In the genomic region with DNA sequence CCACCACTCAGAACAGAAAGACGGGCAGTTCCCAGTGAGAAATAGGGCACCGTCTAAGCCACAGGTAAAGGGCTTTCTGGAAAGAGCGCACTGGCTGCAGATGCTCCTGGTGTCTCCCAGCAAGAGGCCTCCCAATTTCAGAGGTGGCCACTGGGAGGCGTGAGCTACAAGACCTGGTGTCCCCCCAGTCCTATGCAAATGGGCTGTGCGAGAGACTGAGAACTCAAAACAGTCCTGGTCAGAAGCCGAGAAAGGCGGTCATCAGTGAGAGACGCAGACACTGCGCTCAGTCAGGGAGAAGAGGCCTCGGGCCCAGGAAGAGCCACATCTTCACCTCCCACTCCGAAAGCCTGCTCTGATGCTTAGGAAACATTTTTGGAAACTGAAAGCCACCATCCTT, we compare ENCODE assay signal across 11 cellular contexts.
DNase-seq lines count a peak whose midpoint lies in the region; ATAC-seq and TF ChIP-seq lines count a peak whose summit lies in the region.
"Had no signal": no experiment of that assay in that cellular context is flagged by ENCODE, and none has a peak within 500 bp of the region (broad histone marks: within the 10 kb centered on the region; RNA-seq: fewer than 3 reads in every experiment).

No MANE protein-coding gene starts in this region.

- intact Hi-C loops in stomach (cut with DNase I; ENCODE audit: low total_unique reads): no loop called here

- H4K20me1 ChIP-seq in BLaER1 treated with 17β-estradiol and CSF1 and Interleukin-3, amounts not matched to agents 10 nM and 100 nM: peaks cover 0 to 58% (median 19%) of the 10 kb centered on the region in 11 experiments; a peak in 14 of 22 replicates

- peak overlapping the region; percentile 67 to 88 (median 84) for H3K4me2 ChIP-seq in BLaER1 treated with 17β-estradiol and CSF1 and Interleukin-3, amounts not matched to agents 10 nM and 100 nM

- no peak for TF ChIP-seq EP300 in stomach (IDR thresholded peaks at IDR 0.05)

- peak overlapping the region in 1 of 10 experiments; percentile 18; a peak in 1 of 20 replicates for H3K4me3 ChIP-seq in BLaER1 treated with 17β-estradiol and CSF1 and Interleukin-3, amounts not matched to agents 10 nM and 100 nM
- H3K4me3 ChIP-seq in NT2/D1 (ENCODE audit: insufficient read length, low read depth) (no peak overlapping the region), fibroblast of mammary gland (ENCODE audit: control insufficient read depth, low read depth, low read length) (no peak overlapping the region), stomach (no peak overlapping the region)
- H3K4me3 ChIP-seq: heart right ventricle had no signal

- no peak for TF ChIP-seq POLR2A in stomach (IDR thresholded peaks at IDR 0.05)

- 92 to 99% (median 96%) methylated on average over 11 of the region's 11 CpGs for WGBS in stomach, 5 donors

- H3K9ac ChIP-seq in BLaER1 treated with 17β-estradiol and CSF1 and Interleukin-3, amounts not matched to agents 10 nM and 100 nM: peak overlapping the region in 6 of 11 experiments; percentile 1 to 52 (median 19); a peak in 5 of 22 replicates
- H3K9ac ChIP-seq in NT2/D1 (ENCODE audit: insufficient read length, low read depth): no peak overlapping the region

- peaks cover 0 to 4% (median 0%) of the 10 kb centered on the region in 11 experiments; a peak in 1 of 22 replicates for H3K9me3 ChIP-seq in BLaER1 treated with 17β-estradiol and CSF1 and Interleukin-3, amounts not matched to agents 10 nM and 100 nM (replicated peaks in 1 of 11)
- H3K9me3 ChIP-seq in NT2/D1 (ENCODE audit: insufficient read depth, low read length) (peaks cover 6% of the 10 kb centered on the region; the same call in 1 of the 2 replicates), stomach (no peaks in the 10 kb centered on the region)
- H3K9me3 ChIP-seq: heart right ventricle had no signal

- no peak for DNase-seq in GM13977 (ENCODE audit: low spot score)
- peak; percentile 50 for DNase-seq in NT2/D1 (ENCODE audit: low read depth, low spot score)
- DNase-seq in fibroblast of mammary gland (ENCODE audit: low read depth): peak; percentile 7
- DNase-seq in cortex of kidney (lab: John Stamatoyannopoulos, UW): no peak
- no peak for DNase-seq in stomach
- DNase-seq: heart right ventricle, HFFc6, T-helper 1 cell had no signal

- TF ChIP-seq CTCF in GM13977 (IDR thresholded peaks at IDR 0.05; ENCODE audit: extremely low read depth, insufficient read depth, missing control alignments) (peak; percentile 31), fibroblast of mammary gland (conservative IDR thresholded peaks at IDR 0.05; ENCODE audit: control insufficient read depth, insufficient read depth, low read depth, low read length) (no peak), stomach (IDR thresholded peaks at IDR 0.05) (no peak)

- H3K27ac ChIP-seq in BLaER1 treated with 17β-estradiol and CSF1 and Interleukin-3, amounts not matched to agents 10 nM and 100 nM: peak overlapping the region in 3 of 11 experiments; percentile 6 to 54 (median 45); a peak in 2 of 22 replicates
- no peak overlapping the region for H3K27ac ChIP-seq in stomach
- H3K27ac ChIP-seq: heart right ventricle had no signal

- in situ Hi-C loops in GM13977 (cut with MboI; ENCODE audit: low pct_unique_long_range_greater_than_20kb, low sequenced_read_pairs, unreplicated experiment): no loop called here

- peaks cover 0 to 39% (median 14%) of the 10 kb centered on the region in 11 experiments; a peak in 15 of 22 replicates for H3K36me3 ChIP-seq in BLaER1 treated with 17β-estradiol and CSF1 and Interleukin-3, amounts not matched to agents 10 nM and 100 nM
- H3K36me3 ChIP-seq in NT2/D1 (ENCODE audit: insufficient read depth, insufficient read length, low read length) (peaks cover 23% of the 10 kb centered on the region), stomach (peaks cover 0 to 36% (median 31%) of the 10 kb centered on the region in 4 donors)

- peaks cover 53 to 64% (median 58%) of the 10 kb centered on the region in 10 experiments for H3K4me1 ChIP-seq in BLaER1 treated with 17β-estradiol and CSF1 and Interleukin-3, amounts not matched to agents 10 nM and 100 nM
- H3K4me1 ChIP-seq in NT2/D1 (ENCODE audit: insufficient read depth, insufficient read length): peaks cover 9% of the 10 kb centered on the region
- H3K4me1 ChIP-seq in stomach: no peaks in the 10 kb centered on the region

- ATAC-seq in HG02973 (IDR thresholded peaks at IDR 0.05; ENCODE audit: unreplicated experiment): no peak
- ATAC-seq in HG02840 (IDR thresholded peaks at IDR 0.05; ENCODE audit: low FRiP score, unreplicated experiment): no peak
- ATAC-seq: heart right ventricle had no signal

- peaks cover 0 to 14% (median 0%) of the 10 kb centered on the region in 11 experiments; a peak in 2 of 22 replicates for H3K27me3 ChIP-seq in BLaER1 treated with 17β-estradiol and CSF1 and Interleukin-3, amounts not matched to agents 10 nM and 100 nM
- H3K27me3 ChIP-seq in NT2/D1 (ENCODE audit: insufficient read depth, insufficient read length) (no peaks in the 10 kb centered on the region), stomach (no peaks in the 10 kb centered on the region)
- H3K27me3 ChIP-seq: heart right ventricle had no signal

Comparison
In these comparisons a context has a peak if more than half of its experiments do, and no peak if none do; other contexts are left out.
1. DNase-seq: peak in NT2/D1 (single experiment) and fibroblast of mammary gland (single experiment); none in GM13977 (single experiment), cortex of kidney (single experiment) and stomach (single experiment).